ENCODE assay signal across 8 cellular contexts in genomic region chr11:118997627-118998387, GRCh38.
DNase-seq lines count a peak whose midpoint lies in the region; ATAC-seq and TF ChIP-seq lines count a peak whose summit lies in the region.

Gene CENATAC, plus strand, starts transcription at chr11:118998138. Its CDS starts 60 bp downstream, at chr11:118998198.

- TF ChIP-seq EP300 in Ishikawa (IDR thresholded peaks at IDR 0.05; ENCODE audit: borderline replicate concordance), result no peak

- peak within 1 kb of the TSS; percentile 68 to 100 for H3K4me3 ChIP-seq in mucosa of rectum (ENCODE audit: low read length in 2 of 2)

- no peaks in the 10 kb centered on the region for H3K9me3 ChIP-seq in mucosa of rectum (ENCODE audit: control insufficient read depth in 2 of 2, low read length in 2 of 2)

- DNase-seq in DMS153 treated with DMSO at 0.1 percent for 48 hours (lab: John Stamatoyannopoulos, UW; ENCODE audit: unreplicated experiment), result peak; percentile 83
- peak; percentile 36 for DNase-seq in OCI-M2 (lab: John Stamatoyannopoulos, UW; ENCODE audit: unreplicated experiment)
- DNase-seq in activated T-cell treated with anti-CD3 and anti-CD28 coated beads, Interleukin-2, amount 50 U/mL, for 1 hour, result peak; percentile 97
- peak; percentile 95 to 96 for DNase-seq in erythroblast (lab: John Stamatoyannopoulos, UW)
- DNase-seq in stimulated activated CD8-positive, alpha-beta memory T cell treated with anti-CD3 and anti-CD28 coated beads, Interleukin-4, amount 100 ng/mL, for 48 hours, result peak; percentile 97

- ATAC-seq in GM21619 (IDR thresholded peaks at IDR 0.05; ENCODE audit: unreplicated experiment), result peak; percentile 89

- no peaks in the 10 kb centered on the region for H3K27me3 ChIP-seq in mucosa of rectum (ENCODE audit: control insufficient read depth in 2 of 2, insufficient read depth in 2 of 2, low read length in 2 of 2)

- peaks cover 0 to 10% of the 10 kb centered on the region in 2 donors for H3K36me3 ChIP-seq in mucosa of rectum (ENCODE audit: control insufficient read depth in 2 of 2, insufficient read depth in 2 of 2, low read length in 2 of 2)

- peak within 1 kb of the TSS; percentile 74 to 89 for H3K9ac ChIP-seq in mucosa of rectum (ENCODE audit: low read depth in 1 of 2, low read length in 2 of 2)

- peak; percentile 90 for TF ChIP-seq POLR2A in erythroblast (IDR thresholded peaks at IDR 0.05; ENCODE audit: low read length)

- H3K27ac ChIP-seq in mucosa of rectum (ENCODE audit: low read depth in 2 of 2, low read length in 2 of 2), result peak within 1 kb of the TSS; percentile 35 to 69

- no peak for TF ChIP-seq RAD21 in Ishikawa (IDR thresholded peaks at IDR 0.05; ENCODE audit: low read depth)

- H3K4me1 ChIP-seq in mucosa of rectum (ENCODE audit: control insufficient read depth in 2 of 2, insufficient read depth in 2 of 2, low read length in 2 of 2), result peaks cover 17 to 18% of the 10 kb centered on the region in 2 donors

TF ChIP-seq in Ishikawa, 13 proteins besides CTCF, POLR2A, EP300 and RAD21:
- TF ChIP-seq, protein P1, sequence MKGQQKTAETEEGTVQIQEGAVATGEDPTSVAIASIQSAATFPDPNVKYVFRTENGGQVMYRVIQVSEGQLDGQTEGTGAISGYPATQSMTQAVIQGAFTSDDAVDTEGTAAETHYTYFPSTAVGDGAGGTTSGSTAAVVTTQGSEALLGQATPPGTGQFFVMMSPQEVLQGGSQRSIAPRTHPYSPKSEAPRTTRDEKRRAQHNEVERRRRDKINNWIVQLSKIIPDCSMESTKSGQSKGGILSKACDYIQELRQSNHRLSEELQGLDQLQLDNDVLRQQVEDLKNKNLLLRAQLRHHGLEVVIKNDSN (IDR thresholded peaks at IDR 0.05), result no peak
- TF ChIP-seq EGR1 (IDR thresholded peaks at IDR 0.05), result peak; percentile 42; the same call in 1 of the 2 replicates
- TF ChIP-seq TEAD4 (IDR thresholded peaks at IDR 0.05), result no peak; the same call in 1 of the 2 replicates
- peak; percentile 59; the same call in 1 of the 2 replicates for TF ChIP-seq TCF12 (IDR thresholded peaks at IDR 0.05; ENCODE audit: low read depth)
- TF ChIP-seq MAX (IDR thresholded peaks at IDR 0.05), result peak; percentile 96
- TF ChIP-seq CEBPB (IDR thresholded peaks at IDR 0.05), result no peak
- no peak for TF ChIP-seq CREB1 (IDR thresholded peaks at IDR 0.05; ENCODE audit: low read depth)
- no peak for TF ChIP-seq NFIC (IDR thresholded peaks at IDR 0.05)
- TF ChIP-seq FOXM1 (IDR thresholded peaks at IDR 0.05; ENCODE audit: borderline replicate concordance, low read depth), result no peak
- TF ChIP-seq, protein P2, sequence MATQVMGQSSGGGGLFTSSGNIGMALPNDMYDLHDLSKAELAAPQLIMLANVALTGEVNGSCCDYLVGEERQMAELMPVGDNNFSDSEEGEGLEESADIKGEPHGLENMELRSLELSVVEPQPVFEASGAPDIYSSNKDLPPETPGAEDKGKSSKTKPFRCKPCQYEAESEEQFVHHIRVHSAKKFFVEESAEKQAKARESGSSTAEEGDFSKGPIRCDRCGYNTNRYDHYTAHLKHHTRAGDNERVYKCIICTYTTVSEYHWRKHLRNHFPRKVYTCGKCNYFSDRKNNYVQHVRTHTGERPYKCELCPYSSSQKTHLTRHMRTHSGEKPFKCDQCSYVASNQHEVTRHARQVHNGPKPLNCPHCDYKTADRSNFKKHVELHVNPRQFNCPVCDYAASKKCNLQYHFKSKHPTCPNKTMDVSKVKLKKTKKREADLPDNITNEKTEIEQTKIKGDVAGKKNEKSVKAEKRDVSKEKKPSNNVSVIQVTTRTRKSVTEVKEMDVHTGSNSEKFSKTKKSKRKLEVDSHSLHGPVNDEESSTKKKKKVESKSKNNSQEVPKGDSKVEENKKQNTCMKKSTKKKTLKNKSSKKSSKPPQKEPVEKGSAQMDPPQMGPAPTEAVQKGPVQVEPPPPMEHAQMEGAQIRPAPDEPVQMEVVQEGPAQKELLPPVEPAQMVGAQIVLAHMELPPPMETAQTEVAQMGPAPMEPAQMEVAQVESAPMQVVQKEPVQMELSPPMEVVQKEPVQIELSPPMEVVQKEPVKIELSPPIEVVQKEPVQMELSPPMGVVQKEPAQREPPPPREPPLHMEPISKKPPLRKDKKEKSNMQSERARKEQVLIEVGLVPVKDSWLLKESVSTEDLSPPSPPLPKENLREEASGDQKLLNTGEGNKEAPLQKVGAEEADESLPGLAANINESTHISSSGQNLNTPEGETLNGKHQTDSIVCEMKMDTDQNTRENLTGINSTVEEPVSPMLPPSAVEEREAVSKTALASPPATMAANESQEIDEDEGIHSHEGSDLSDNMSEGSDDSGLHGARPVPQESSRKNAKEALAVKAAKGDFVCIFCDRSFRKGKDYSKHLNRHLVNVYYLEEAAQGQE (IDR thresholded peaks at IDR 0.05; ENCODE audit: low read depth), result no peak
- no peak for TF ChIP-seq ZBTB7A (IDR thresholded peaks at IDR 0.05; ENCODE audit: low read depth)
- peak; percentile 78 for TF ChIP-seq YY1 (IDR thresholded peaks at IDR 0.05; ENCODE audit: low read depth)
- TF ChIP-seq TAF1 (IDR thresholded peaks at IDR 0.05; ENCODE audit: low read depth), result peak; percentile 85

Comparison
In these comparisons a context has a peak if more than half of its experiments do, and no peak if none do; other contexts are left out.
1. Peak in every context shown above with its lines: DNase-seq, ATAC-seq, H3K4me3 ChIP-seq and H3K27ac ChIP-seq.
2. DNase-seq: peak in every context shown above with its lines; median percentile 97 in activated T-cell treated with anti-CD3 and anti-CD28 coated beads, Interleukin-2, amount 50 U/mL, for 1 hour; 97 in stimulated activated CD8-positive, alpha-beta memory T cell treated with anti-CD3 and anti-CD28 coated beads, Interleukin-4, amount 100 ng/mL, for 48 hours; 96 in erythroblast; 83 in DMS153 treated with DMSO at 0.1 percent for 48 hours; 36 in OCI-M2.